17 cellular contexts compared by ENCODE assay signal in genomic region chr4:14768449-14768848, GRCh38.
DNase-seq lines count a peak whose midpoint lies in the region; ATAC-seq and TF ChIP-seq lines count a peak whose summit lies in the region.
"Had no signal": no experiment of that assay in that cellular context is flagged by ENCODE, and none has a peak within 500 bp of the region (broad histone marks: within the 10 kb centered on the region; RNA-seq: fewer than 3 reads in every experiment).

No MANE protein-coding gene starts in this region.

- TF ChIP-seq POLR2A in esophagus muscularis mucosa (IDR thresholded peaks at IDR 0.05; ENCODE audit: low read depth): no peak

- H3K9me3 Mint-ChIP-seq in GM23338: no peaks in the 10 kb centered on the region; the same call in 2 of the 3 replicates
- peaks cover 0 to 3% of the 10 kb centered on the region in 2 donors for H3K9me3 Mint-ChIP-seq in activated T-cell treated with anti-CD3 and anti-CD28 coated beads, Interleukin-2, amount 50 U/mL, for 72 hours
- H3K9me3 Mint-ChIP-seq: CD4-positive, alpha-beta T cell had no signal

- H3K79me2 ChIP-seq in GM23338 (replicated peaks; ENCODE audit: insufficient read depth): no peaks in the 10 kb centered on the region

- peaks cover 17% of the 10 kb centered on the region; the same call in 1 of the 2 replicates for H3K9me2 ChIP-seq in GM23338 (ENCODE audit: insufficient read depth)

- H3K4me3 ChIP-seq in BLaER1 treated with 17β-estradiol and CSF1 and Interleukin-3, amounts not matched to agents 10 nM and 100 nM: no peak overlapping the region
- H3K4me3 ChIP-seq in GM12865 (ENCODE audit: low read depth, low read length): no peak overlapping the region
- no peak overlapping the region for H3K4me3 ChIP-seq in esophagus muscularis mucosa
- no peak overlapping the region for H3K4me3 ChIP-seq in GM23338
- H3K4me3 ChIP-seq in tibial artery: no peak overlapping the region

- peak overlapping the region in 8 of 11 experiments; percentile 46 to 74 (median 62); a peak in 13 of 22 replicates for H3K4me2 ChIP-seq in BLaER1 treated with 17β-estradiol and CSF1 and Interleukin-3, amounts not matched to agents 10 nM and 100 nM
- no peak overlapping the region for H3K4me2 ChIP-seq in GM23338

- peak; percentile 54 for ATAC-seq in HG02884 (IDR thresholded peaks at IDR 0.05; ENCODE audit: unreplicated experiment)
- no peak for ATAC-seq in GM23338
- ATAC-seq in activated T-cell treated with anti-CD3 and anti-CD28 coated beads, Interleukin-2, amount 50 U/mL, for 72 hours (replicated peaks in 1 of 2): no peak
- ATAC-seq: HepG2 had no signal

- TF ChIP-seq EP300 in esophagus muscularis mucosa (IDR thresholded peaks at IDR 0.05): no peak

- H3K9ac ChIP-seq in BLaER1 treated with 17β-estradiol and CSF1 and Interleukin-3, amounts not matched to agents 10 nM and 100 nM: no peak overlapping the region

- intact Hi-C loops in esophagus muscularis mucosa (cut with DNase I) (no loop called here), tibial artery (cut with DNase I; ENCODE audit: low total_unique reads) (no loop called here)

- H3K27me3 ChIP-seq in BLaER1 treated with 17β-estradiol and CSF1 and Interleukin-3, amounts not matched to agents 10 nM and 100 nM: peaks cover 0 to 6% (median 0%) of the 10 kb centered on the region in 11 experiments; a peak in 2 of 22 replicates
- no peaks in the 10 kb centered on the region for H3K27me3 ChIP-seq in esophagus muscularis mucosa
- no peaks in the 10 kb centered on the region for H3K27me3 ChIP-seq in GM23338 (ENCODE audit: insufficient read depth)
- no peaks in the 10 kb centered on the region for H3K27me3 ChIP-seq in tibial artery
- H3K27me3 ChIP-seq: BE2C had no signal

- H4K20me1 ChIP-seq in BLaER1 treated with 17β-estradiol and CSF1 and Interleukin-3, amounts not matched to agents 10 nM and 100 nM: no peaks in the 10 kb centered on the region
- H4K20me1 ChIP-seq in GM23338 (replicated peaks; ENCODE audit: insufficient read depth): no peaks in the 10 kb centered on the region

- DNase-seq in GM12865 (ENCODE audit: low read depth): peak; percentile 53
- DNase-seq in esophagus muscularis mucosa (ENCODE audit: extremely low spot score): peak; percentile 53
- no peak for DNase-seq in GM23338 (ENCODE audit: low spot score)
- no peak for DNase-seq in tibial artery
- no peak for DNase-seq in activated T-cell treated with anti-CD3 and anti-CD28 coated beads, Interleukin-2, amount 50 U/mL, for 72 hours
- DNase-seq: ACHN; BE2C; Caco-2; CD4-positive, alpha-beta T cell; H9; Karpas-422; KBM-7 had no signal

- TF ChIP-seq CTCF in GM12865 (IDR thresholded peaks at IDR 0.05; ENCODE audit: insufficient read depth, low read depth, low read length, missing control alignments) (no peak), esophagus muscularis mucosa (IDR thresholded peaks at IDR 0.05) (no peak), GM23338 (conservative IDR thresholded peaks at IDR 0.05; ENCODE audit: low read depth in 2 of 2) (no peak), tibial artery (IDR thresholded peaks at IDR 0.05) (no peak)

- peaks cover 0 to 6% (median 0%) of the 10 kb centered on the region in 11 experiments; a peak in 3 of 22 replicates for H3K9me3 ChIP-seq in BLaER1 treated with 17β-estradiol and CSF1 and Interleukin-3, amounts not matched to agents 10 nM and 100 nM (replicated peaks in 1 of 11)
- peaks cover 0 to under 1% (median 0%) of the 10 kb centered on the region in 4 donors for H3K9me3 ChIP-seq in esophagus muscularis mucosa
- H3K9me3 ChIP-seq in tibial artery: no peaks in the 10 kb centered on the region
- H3K9me3 ChIP-seq: BE2C, Caco-2 had no signal

- H3K27me3 Mint-ChIP-seq in GM23338 (ENCODE audit: insufficient read depth, low read depth, poor library complexity): peaks cover 1% of the 10 kb centered on the region
- peaks cover 63% of the 10 kb centered on the region for H3K27me3 Mint-ChIP-seq in activated T-cell treated with anti-CD3 and anti-CD28 coated beads, Interleukin-2, amount 50 U/mL, for 72 hours (ENCODE audit: low read depth)
- H3K27me3 Mint-ChIP-seq: IgD-negative memory B cell had no signal

- H3K4me1 ChIP-seq in BLaER1 treated with 17β-estradiol and CSF1 and Interleukin-3, amounts not matched to agents 10 nM and 100 nM: peaks cover 15 to 26% (median 24%) of the 10 kb centered on the region in 10 experiments; a peak in 18 of 20 replicates
- H3K4me1 ChIP-seq in esophagus muscularis mucosa (peaks cover 0 to 19% (median 13%) of the 10 kb centered on the region in 4 donors), GM23338 (ENCODE audit: insufficient read depth) (no peaks in the 10 kb centered on the region), tibial artery (peaks cover 0 to 2% (median 0%) of the 10 kb centered on the region in 4 donors)
- H3K4me1 ChIP-seq: BE2C, Caco-2 had no signal

- no peak overlapping the region for H2AFZ ChIP-seq in GM23338

- no peak overlapping the region for H3K27ac Mint-ChIP-seq in GM23338
- H3K27ac Mint-ChIP-seq in activated T-cell treated with anti-CD3 and anti-CD28 coated beads, Interleukin-2, amount 50 U/mL, for 72 hours: no peak overlapping the region
- H3K27ac Mint-ChIP-seq: CD4-positive, alpha-beta T cell; H9; IgD-negative memory B cell had no signal

- H3K4me1 Mint-ChIP-seq in GM23338: peaks cover 5% of the 10 kb centered on the region; the same call in 2 of the 3 replicates
- H3K4me1 Mint-ChIP-seq in activated T-cell treated with anti-CD3 and anti-CD28 coated beads, Interleukin-2, amount 50 U/mL, for 72 hours (ENCODE audit: low read depth): peaks cover 28% of the 10 kb centered on the region

- H3K36me3 Mint-ChIP-seq in GM23338 (ENCODE audit: low read depth): no peaks in the 10 kb centered on the region
- no peaks in the 10 kb centered on the region for H3K36me3 Mint-ChIP-seq in activated T-cell treated with anti-CD3 and anti-CD28 coated beads, Interleukin-2, amount 50 U/mL, for 72 hours (ENCODE audit: insufficient read depth in 2 of 2)
- H3K36me3 Mint-ChIP-seq: IgD-negative memory B cell had no signal

- H3K36me3 ChIP-seq in BLaER1 treated with 17β-estradiol and CSF1 and Interleukin-3, amounts not matched to agents 10 nM and 100 nM: no peaks in the 10 kb centered on the region
- H3K36me3 ChIP-seq in esophagus muscularis mucosa: no peaks in the 10 kb centered on the region
- H3K36me3 ChIP-seq in GM23338 (ENCODE audit: insufficient read depth): no peaks in the 10 kb centered on the region
- H3K36me3 ChIP-seq in tibial artery: no peaks in the 10 kb centered on the region
- H3K36me3 ChIP-seq: BE2C had no signal

- peak overlapping the region in 6 of 11 experiments; percentile 37 to 77 (median 59); a peak in 7 of 22 replicates for H3K27ac ChIP-seq in BLaER1 treated with 17β-estradiol and CSF1 and Interleukin-3, amounts not matched to agents 10 nM and 100 nM
- no peak overlapping the region for H3K27ac ChIP-seq in esophagus muscularis mucosa (replicated peaks in 1 of 4)
- no peak overlapping the region for H3K27ac ChIP-seq in GM23338 (ENCODE audit: low read depth)
- no peak overlapping the region for H3K27ac ChIP-seq in tibial artery
- H3K27ac ChIP-seq: C4-2B had no signal

- H3F3A ChIP-seq in GM23338 (replicated peaks; ENCODE audit: low read depth): no peaks in the 10 kb centered on the region

- no peak overlapping the region for H3K4me3 Mint-ChIP-seq in GM23338
- no peak overlapping the region for H3K4me3 Mint-ChIP-seq in activated T-cell treated with anti-CD3 and anti-CD28 coated beads, Interleukin-2, amount 50 U/mL, for 72 hours
- H3K4me3 Mint-ChIP-seq: CD4-positive, alpha-beta T cell; H9; IgD-negative memory B cell had no signal

TF ChIP-seq in GM23338, 12 proteins besides CTCF, POLR2A, EP300 and RAD21 (continues in another document):
- TF ChIP-seq NANOG (IDR thresholded peaks at IDR 0.05; ENCODE audit: borderline replicate concordance) (no peak), CREB1 (CRISPR knock-in tag; IDR thresholded peaks at IDR 0.05; ENCODE audit: low read depth) (no peak), ZNF331 (CRISPR knock-in tag; IDR thresholded peaks at IDR 0.05; ENCODE audit: low read depth) (no peak), ETS1 (IDR thresholded peaks at IDR 0.05) (no peak), JUNB (IDR thresholded peaks at IDR 0.05; ENCODE audit: unreplicated experiment) (no peak), POLR2AphosphoS5 (IDR thresholded peaks at IDR 0.05; ENCODE audit: low read depth) (no peak), EZH2phosphoT487 (IDR thresholded peaks at IDR 0.05; ENCODE audit: unreplicated experiment) (no peak), STAT1 (IDR thresholded peaks at IDR 0.05; ENCODE audit: unreplicated experiment) (no peak)
- TF ChIP-seq, protein P1, sequence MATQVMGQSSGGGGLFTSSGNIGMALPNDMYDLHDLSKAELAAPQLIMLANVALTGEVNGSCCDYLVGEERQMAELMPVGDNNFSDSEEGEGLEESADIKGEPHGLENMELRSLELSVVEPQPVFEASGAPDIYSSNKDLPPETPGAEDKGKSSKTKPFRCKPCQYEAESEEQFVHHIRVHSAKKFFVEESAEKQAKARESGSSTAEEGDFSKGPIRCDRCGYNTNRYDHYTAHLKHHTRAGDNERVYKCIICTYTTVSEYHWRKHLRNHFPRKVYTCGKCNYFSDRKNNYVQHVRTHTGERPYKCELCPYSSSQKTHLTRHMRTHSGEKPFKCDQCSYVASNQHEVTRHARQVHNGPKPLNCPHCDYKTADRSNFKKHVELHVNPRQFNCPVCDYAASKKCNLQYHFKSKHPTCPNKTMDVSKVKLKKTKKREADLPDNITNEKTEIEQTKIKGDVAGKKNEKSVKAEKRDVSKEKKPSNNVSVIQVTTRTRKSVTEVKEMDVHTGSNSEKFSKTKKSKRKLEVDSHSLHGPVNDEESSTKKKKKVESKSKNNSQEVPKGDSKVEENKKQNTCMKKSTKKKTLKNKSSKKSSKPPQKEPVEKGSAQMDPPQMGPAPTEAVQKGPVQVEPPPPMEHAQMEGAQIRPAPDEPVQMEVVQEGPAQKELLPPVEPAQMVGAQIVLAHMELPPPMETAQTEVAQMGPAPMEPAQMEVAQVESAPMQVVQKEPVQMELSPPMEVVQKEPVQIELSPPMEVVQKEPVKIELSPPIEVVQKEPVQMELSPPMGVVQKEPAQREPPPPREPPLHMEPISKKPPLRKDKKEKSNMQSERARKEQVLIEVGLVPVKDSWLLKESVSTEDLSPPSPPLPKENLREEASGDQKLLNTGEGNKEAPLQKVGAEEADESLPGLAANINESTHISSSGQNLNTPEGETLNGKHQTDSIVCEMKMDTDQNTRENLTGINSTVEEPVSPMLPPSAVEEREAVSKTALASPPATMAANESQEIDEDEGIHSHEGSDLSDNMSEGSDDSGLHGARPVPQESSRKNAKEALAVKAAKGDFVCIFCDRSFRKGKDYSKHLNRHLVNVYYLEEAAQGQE (IDR thresholded peaks at IDR 0.05; ENCODE audit: unreplicated experiment): no peak

Comparison
In these comparisons a context has a peak if more than half of its experiments do, and no peak if none do; other contexts are left out.
1. H3K27ac ChIP-seq: peak in BLaER1 treated with 17β-estradiol and CSF1 and Interleukin-3, amounts not matched to agents 10 nM and 100 nM (6 of 11); none in esophagus muscularis mucosa (0 of 4), GM23338 (single experiment) and tibial artery (0 of 2).
2. DNase-seq: peak in GM12865 (single experiment) and esophagus muscularis mucosa (single experiment); none in GM23338 (single experiment), tibial artery (0 of 2) and activated T-cell treated with anti-CD3 and anti-CD28 coated beads, Interleukin-2, amount 50 U/mL, for 72 hours (0 of 2).